13 cellular contexts compared by ENCODE assay signal in the genomic region with DNA sequence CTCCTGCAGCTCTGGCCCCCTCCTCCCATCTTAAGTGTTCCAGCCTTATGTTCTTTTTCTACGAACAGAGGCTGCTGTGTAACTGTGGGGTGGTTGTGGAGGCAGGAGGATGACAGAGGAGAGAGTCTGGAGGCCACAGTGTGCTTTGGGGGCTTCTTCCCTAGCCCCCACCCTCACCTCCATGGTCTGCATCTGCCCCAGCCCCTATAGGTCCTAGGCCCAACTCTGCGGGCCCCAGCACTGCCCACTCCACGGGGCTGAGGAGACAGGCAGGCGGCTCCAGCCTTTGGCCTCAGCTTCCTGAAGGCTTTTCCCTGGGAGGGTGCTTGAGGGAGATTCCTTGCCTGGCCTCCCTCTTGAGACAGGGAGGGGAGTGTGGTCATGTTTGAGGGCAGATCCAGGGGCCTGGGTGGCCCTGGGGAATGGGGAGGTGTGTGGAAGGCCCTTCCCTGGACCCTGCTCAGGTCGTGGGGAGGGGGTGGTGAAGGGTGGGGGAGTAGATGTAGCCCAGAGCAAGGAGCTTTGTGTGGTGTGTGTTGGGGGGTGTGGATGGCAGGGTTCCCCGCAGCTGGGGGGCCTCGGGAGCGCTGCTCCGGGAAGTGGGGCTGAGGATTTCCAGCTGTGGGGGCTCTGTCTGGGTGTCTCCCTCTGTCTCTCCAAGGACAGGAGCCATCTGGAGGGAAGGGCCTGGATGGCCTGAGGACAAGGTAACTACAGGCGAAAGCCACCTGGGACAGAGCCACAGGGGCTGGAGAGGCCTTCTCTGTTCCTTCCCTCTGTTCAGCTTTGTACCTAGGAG. TPM values are rescaled to one million over a fixed set of nuclear protein-coding genes. Genes with fewer than 3 reads are reported as not detected.
DNase-seq lines count a peak whose midpoint lies in the region; ATAC-seq, FAIRE-seq and TF ChIP-seq lines count a peak whose summit lies in the region.
"Had no signal": no experiment of that assay in that cellular context is flagged by ENCODE, and none has a peak within 500 bp of the region (broad histone marks: within the 10 kb centered on the region; RNA-seq: fewer than 3 reads in every experiment).

No MANE protein-coding gene starts in this region.

- CTCF ChIA-PET in HepG2 (lab: Yijun Ruan, JAX; ENCODE audit: low intra/inter-chr PET ratio, low total read pairs): no interaction called here

- BruUV-seq in HepG2 (replicated peaks; lab: Mats Ljungman, UMichigan): no TSS peak

- H3K36me3 Mint-ChIP-seq in stimulated activated memory B cell treated with anti-CD40 and anti-IgM and Interleukin-4, amounts not matched to agents 10 μg/mL and 1 μg/mL and 100 μg/mL, for 72 hours: peaks cover 32% of the 10 kb centered on the region
- H3K36me3 Mint-ChIP-seq in activated CD4-positive, alpha-beta T cell treated with anti-CD3 and anti-CD28 coated beads, Interleukin-2, amount 10 ng/mL, durations not matched to agents 24 days and 14 days (ENCODE audit: low read depth): peaks cover 21% of the 10 kb centered on the region

- intact Hi-C loops in HepG2 (cut with micrococcal nuclease; ENCODE audit: unreplicated experiment): loop anchor here (5.0 kb wide), 1 partner anchor 37 kb away; no protein-coding TSS in a partner anchor
- intact Hi-C loops in activated CD4-positive, alpha-beta T cell treated with anti-CD3 and anti-CD28 coated beads, Interleukin-2, amount 10 ng/mL, durations not matched to agents 24 days and 14 days (cut with micrococcal nuclease): loop anchor here (5.0 kb wide), 1 partner anchor 42 kb away; no protein-coding TSS in a partner anchor

- 93% methylated on average over 6 to 10 of the region's 10 CpGs for WGBS in GM23248 (ENCODE audit: low coverage in 1 of 2, low lambda C conversion rate in 2 of 2, missing lambda C conversion rate in 2 of 2), 2 experiments
- 68% methylated on average over 7 of the region's 10 CpGs for WGBS in HepG2 (ENCODE audit: low lambda C conversion rate)

- H3K9ac ChIP-seq in GM23248 (0 out of 2 replicates have a peak overlapping the region, but pooled peaks have one; percentile 43), HepG2 (ENCODE audit: insufficient read depth, low read depth, low read length) (peak overlapping the region; percentile 54; the same call in 1 of the 2 replicates)

- ATAC-seq in HepG2 (peak; percentile 6; the same call in 2 of the 3 replicates), GM21786 (IDR thresholded peaks at IDR 0.05; ENCODE audit: unreplicated experiment) (no peak), GM19395 (IDR thresholded peaks at IDR 0.05; ENCODE audit: unreplicated experiment) (no peak)
- ATAC-seq in stimulated activated memory B cell treated with anti-CD40 and anti-IgM and Interleukin-4, amounts not matched to agents 10 μg/mL and 1 μg/mL and 100 μg/mL, for 72 hours: no peak

- no peaks in the 10 kb centered on the region for H3K27me3 Mint-ChIP-seq in stimulated activated memory B cell treated with anti-CD40 and anti-IgM and Interleukin-4, amounts not matched to agents 10 μg/mL and 1 μg/mL and 100 μg/mL, for 72 hours
- H3K27me3 Mint-ChIP-seq in activated CD4-positive, alpha-beta T cell treated with anti-CD3 and anti-CD28 coated beads, Interleukin-2, amount 10 ng/mL, durations not matched to agents 24 days and 14 days: no peaks in the 10 kb centered on the region

- H3K9me3 ChIP-seq in GM23248 (ENCODE audit: low read depth) (no peaks in the 10 kb centered on the region), Peyer's patch (no peaks in the 10 kb centered on the region), HepG2 (ENCODE audit: low read length) (no peaks in the 10 kb centered on the region)
- H3K9me3 ChIP-seq: HAP-1 had no signal

- FAIRE-seq in HepG2 (lab: Jason Lieb, UNC): no peak

- no peaks in the 10 kb centered on the region for H3K9me2 ChIP-seq in GM23248 (ENCODE audit: insufficient read depth)

- DNase-seq in GM23248 (no peak), Peyer's patch (no peak), HepG2 (ENCODE audit: low spot score) (no peak), NCI-H1436 (lab: John Stamatoyannopoulos, UW) (no peak)
- no peak for DNase-seq in activated CD4-positive, alpha-beta T cell treated with anti-CD3 and anti-CD28 coated beads, Interleukin-2, amount 10 ng/mL, durations not matched to agents 24 days and 14 days
- DNase-seq: anterior cingulate cortex, hippocampal formation had no signal

- TF ChIP-seq CTCF in Peyer's patch (IDR thresholded peaks at IDR 0.05) (no peak), HepG2 (CRISPR knock-in tag; IDR thresholded peaks at IDR 0.05) (no peak)

- H3K27ac Mint-ChIP-seq in stimulated activated memory B cell treated with anti-CD40 and anti-IgM and Interleukin-4, amounts not matched to agents 10 μg/mL and 1 μg/mL and 100 μg/mL, for 72 hours: peak overlapping the region; percentile 70
- no peak overlapping the region for H3K27ac Mint-ChIP-seq in activated CD4-positive, alpha-beta T cell treated with anti-CD3 and anti-CD28 coated beads, Interleukin-2, amount 10 ng/mL, durations not matched to agents 24 days and 14 days
- H3K27ac Mint-ChIP-seq: CD4-positive, CD25-positive, alpha-beta regulatory T cell had no signal

- H3K4me3 ChIP-seq in GM23248 (no peak overlapping the region), Peyer's patch (peak overlapping the region in 3 of 4 donors; percentile 7 to 36 (median 20)), HepG2 (replicated peaks in 1 of 3; ENCODE audit: insufficient read depth in 1 of 3, low read depth in 2 of 3, low read length in 3 of 3) (peak overlapping the region in 2 of 3 experiments; percentile 56 to 71; a peak in 2 of 6 replicates)
- H3K4me3 ChIP-seq: HAP-1 had no signal

- H3K4me1 ChIP-seq in GM23248 (ENCODE audit: insufficient read depth): peaks cover 28% of the 10 kb centered on the region
- peaks cover 0 to 28% (median 19%) of the 10 kb centered on the region in 4 donors for H3K4me1 ChIP-seq in Peyer's patch
- H3K4me1 ChIP-seq in HepG2 (ENCODE audit: insufficient read depth, low read length): peaks cover 36% of the 10 kb centered on the region
- H3K4me1 ChIP-seq: HAP-1 had no signal

- peaks cover 7% of the 10 kb centered on the region; the same call in 1 of the 2 replicates for H4K20me1 ChIP-seq in GM23248 (ENCODE audit: insufficient read depth)
- no peaks in the 10 kb centered on the region for H4K20me1 ChIP-seq in HepG2 (ENCODE audit: insufficient read depth, low read length)

- H3K79me2 ChIP-seq in GM23248 (ENCODE audit: insufficient read depth): peaks cover 45% of the 10 kb centered on the region
- no peaks in the 10 kb centered on the region for H3K79me2 ChIP-seq in HepG2 (ENCODE audit: insufficient read depth, low read length)

- H3F3A ChIP-seq in GM23248 (ENCODE audit: insufficient read depth): peaks cover 18% of the 10 kb centered on the region

- no peak for TF ChIP-seq POLR2A in Peyer's patch (IDR thresholded peaks at IDR 0.05)
- TF ChIP-seq POLR2A in HepG2 (IDR thresholded peaks at IDR 0.05; ENCODE audit: insufficient read depth in 1 of 2, low read depth in 2 of 2, low read length in 2 of 2): no peak

- H3K9me3 Mint-ChIP-seq in stimulated activated memory B cell treated with anti-CD40 and anti-IgM and Interleukin-4, amounts not matched to agents 10 μg/mL and 1 μg/mL and 100 μg/mL, for 72 hours: no peaks in the 10 kb centered on the region
- H3K9me3 Mint-ChIP-seq in activated CD4-positive, alpha-beta T cell treated with anti-CD3 and anti-CD28 coated beads, Interleukin-2, amount 10 ng/mL, durations not matched to agents 24 days and 14 days: no peaks in the 10 kb centered on the region
- H3K9me3 Mint-ChIP-seq: CD4-positive, CD25-positive, alpha-beta regulatory T cell had no signal

- H3K4me2 ChIP-seq in GM23248 (ENCODE audit: unreplicated experiment) (no peak overlapping the region), HepG2 (ENCODE audit: low read depth, low read length) (peak overlapping the region; percentile 81)

- peaks cover 11% of the 10 kb centered on the region for H3K36me3 ChIP-seq in GM23248 (ENCODE audit: low read depth)
- peaks cover 0 to 31% (median 0%) of the 10 kb centered on the region in 3 donors for H3K36me3 ChIP-seq in Peyer's patch
- peaks cover 11 to 28% of the 10 kb centered on the region in 2 experiments; a peak in 4 of 5 replicates for H3K36me3 ChIP-seq in HepG2 (replicated peaks in 1 of 2; ENCODE audit: control insufficient read depth in 1 of 2, insufficient read depth in 2 of 2, low read length in 2 of 2)

- H3K4me1 Mint-ChIP-seq in stimulated activated memory B cell treated with anti-CD40 and anti-IgM and Interleukin-4, amounts not matched to agents 10 μg/mL and 1 μg/mL and 100 μg/mL, for 72 hours: peaks cover 45% of the 10 kb centered on the region
- peaks cover 7% of the 10 kb centered on the region for H3K4me1 Mint-ChIP-seq in activated CD4-positive, alpha-beta T cell treated with anti-CD3 and anti-CD28 coated beads, Interleukin-2, amount 10 ng/mL, durations not matched to agents 24 days and 14 days

- no peak overlapping the region for H3K4me3 Mint-ChIP-seq in stimulated activated memory B cell treated with anti-CD40 and anti-IgM and Interleukin-4, amounts not matched to agents 10 μg/mL and 1 μg/mL and 100 μg/mL, for 72 hours
- H3K4me3 Mint-ChIP-seq in activated CD4-positive, alpha-beta T cell treated with anti-CD3 and anti-CD28 coated beads, Interleukin-2, amount 10 ng/mL, durations not matched to agents 24 days and 14 days: no peak overlapping the region
- H3K4me3 Mint-ChIP-seq: CD4-positive, CD25-positive, alpha-beta regulatory T cell had no signal

- H2AFZ ChIP-seq in GM23248: no peak overlapping the region
- no peak overlapping the region for H2AFZ ChIP-seq in HepG2 (ENCODE audit: low read length)

- TF ChIP-seq EP300 in HepG2 (IDR thresholded peaks at IDR 0.05; ENCODE audit: low read depth in 2 of 2, low read length in 2 of 2): no peak
- no peak for TF ChIP-seq EP300 in HepG2 (CRISPR knock-in tag; IDR thresholded peaks at IDR 0.05; ENCODE audit: borderline replicate concordance)

- H3K27me3 ChIP-seq in GM23248 (replicated peaks; ENCODE audit: insufficient read depth): no peaks in the 10 kb centered on the region
- no peaks in the 10 kb centered on the region for H3K27me3 ChIP-seq in Peyer's patch
- H3K27me3 ChIP-seq in HepG2 (ENCODE audit: control insufficient read depth in 1 of 2, insufficient read depth in 2 of 2, low read length in 2 of 2): peaks cover 4 to 11% of the 10 kb centered on the region in 2 experiments; a peak in 3 of 5 replicates

- in situ Hi-C loops in GM23248 (cut with MboI): no loop called here
- in situ Hi-C loops in HepG2 (cut with HindIII; ENCODE audit: extremely low pct_ligation_motif_present, low pct_unique_long_range_greater_than_20kb): loop anchor here (5.0 kb wide), 1 partner anchor 53 kb away; no protein-coding TSS in a partner anchor

- TF ChIP-seq RAD21 in HepG2 (CRISPR knock-in tag; IDR thresholded peaks at IDR 0.05): no peak

- no peak overlapping the region for H3K27ac ChIP-seq in GM23248
- H3K27ac ChIP-seq in Peyer's patch: peak overlapping the region; percentile 53 to 80 (median 68)
- H3K27ac ChIP-seq in HepG2 (ENCODE audit: extremely low read length, insufficient read depth, low read length): peak overlapping the region; percentile 46
- H3K27ac ChIP-seq: RWPE1 had no signal

- POLR2A ChIA-PET in HepG2 (lab: Yijun Ruan, JAX): interaction anchor here (1.6 to 2.4 kb wide), 4 partner anchors 11 to 55 kb away, joined by 4 to 15 read pairs (median 10); a partner anchor contains a TSS

RNA-seq across cellular contexts. Expression of a gene that starts 1.1 kb away (rescaled TPM):
- total RNA-seq in GM23248 (2014; rRNA removed; shearing (Covaris generic)): not detected in 2 replicates
- not detected in 2 replicates for polyA plus RNA-seq in GM23248 (2016; fragmentation: Nextera tagmentation; extraction: Ambion mirVana)
- total RNA-seq in Peyer's patch: 1 to 10 TPM in 2 of 4 donors, not detected in 2; 1.4 to 6.6 TPM
- not detected in 2 replicates for total RNA-seq in HepG2 (2016; rRNA removed; fragmentation: Illumina TruSeq; extraction: Trizol)
- not detected in 2 replicates for total RNA-seq in HepG2 (2016; cell fraction: cytosol; rRNA removed; fragmentation: Illumina TruSeq; extraction: Trizol; ENCODE audit: low read depth)
- total RNA-seq in HepG2 (2016; cell fraction: insoluble cytoplasmic fraction; rRNA removed; fragmentation: Illumina TruSeq; extraction: Trizol): not detected in 2 replicates
- not detected in 2 replicates for total RNA-seq in HepG2 (2016; cell fraction: membrane; rRNA removed; fragmentation: Illumina TruSeq; extraction: Trizol)
- total RNA-seq in HepG2 (2016; cell fraction: nucleus; rRNA removed; fragmentation: Illumina TruSeq; extraction: Trizol): not detected in 2 replicates
- polyA plus RNA-seq in HepG2 (2011; rRNA removed): 0.07 TPM in 1 of 2 replicates, not detected in the other
- polyA plus RNA-seq in HepG2 (2011; cell fraction: cytosol; rRNA removed): not detected in 2 replicates
- polyA plus RNA-seq in HepG2 (2011; cell fraction: nucleus; rRNA removed): not detected in 2 replicates
- not detected in 2 replicates for polyA plus RNA-seq in HepG2 (2012)
- polyA plus RNA-seq in HepG2 (2016; cell fraction: cytosol; fragmentation: Illumina TruSeq; extraction: Trizol; ENCODE audit: low read depth): not detected in 2 replicates
- polyA plus RNA-seq in HepG2 (2016; cell fraction: insoluble cytoplasmic fraction; fragmentation: Illumina TruSeq; extraction: Trizol; ENCODE audit: low read depth): not detected in 2 replicates
- not detected in 2 replicates for polyA plus RNA-seq in HepG2 (2016; cell fraction: membrane; fragmentation: Illumina TruSeq; extraction: Trizol; ENCODE audit: low read depth)
- not detected in 2 replicates for polyA plus RNA-seq in HepG2 (2016; cell fraction: nucleus; fragmentation: Illumina TruSeq; extraction: Trizol; ENCODE audit: insufficient read depth, low read depth)
- not detected in 2 replicates for polyA minus RNA-seq in HepG2 (2011; rRNA and poly(A)+ RNA removed; ENCODE audit: low replicate concordance)
- not detected in 2 replicates for polyA minus RNA-seq in HepG2 (2011; cell fraction: cytosol; rRNA and poly(A)+ RNA removed)
- 0.39 TPM in 1 of 2 replicates, not detected in the other for polyA minus RNA-seq in HepG2 (2011; cell fraction: nucleus; rRNA and poly(A)+ RNA removed)
- total RNA-seq in activated CD4-positive, alpha-beta T cell treated with anti-CD3 and anti-CD28 coated beads, Interleukin-2, amount 10 ng/mL, durations not matched to agents 24 days and 14 days: 0.19 TPM in 1 of 2 replicates, not detected in the other
- polyA plus RNA-seq: CD4-positive, CD25-positive, alpha-beta regulatory T cell had no signal

RNA-seq across cellular contexts. Expression of a gene that starts 10.8 kb away (rescaled TPM):
- 113 and 139 TPM in 2 replicates for total RNA-seq in GM23248 (2014; rRNA removed; shearing (Covaris generic))
- 77.3 and 77.9 TPM in 2 replicates for polyA plus RNA-seq in GM23248 (2016; fragmentation: Nextera tagmentation; extraction: Ambion mirVana)
- 10 to 100 TPM; 31.5 to 39.6 (median 33.9) TPM for total RNA-seq in Peyer's patch
- 66.7 and 67.7 TPM in 2 replicates for total RNA-seq in HepG2 (2016; rRNA removed; fragmentation: Illumina TruSeq; extraction: Trizol)
- 24.9 and 31.4 TPM in 2 replicates for total RNA-seq in HepG2 (2016; cell fraction: cytosol; rRNA removed; fragmentation: Illumina TruSeq; extraction: Trizol; ENCODE audit: low read depth)
- 67.1 and 68.7 TPM in 2 replicates for total RNA-seq in HepG2 (2016; cell fraction: insoluble cytoplasmic fraction; rRNA removed; fragmentation: Illumina TruSeq; extraction: Trizol)
- total RNA-seq in HepG2 (2016; cell fraction: membrane; rRNA removed; fragmentation: Illumina TruSeq; extraction: Trizol): 38.8 and 52.9 TPM in 2 replicates
- total RNA-seq in HepG2 (2016; cell fraction: nucleus; rRNA removed; fragmentation: Illumina TruSeq; extraction: Trizol): 31.7 and 32.7 TPM in 2 replicates
- polyA plus RNA-seq in HepG2 (2011; rRNA removed): 58.2 and 60.2 TPM in 2 replicates
- 84.5 and 95.4 TPM in 2 replicates for polyA plus RNA-seq in HepG2 (2011; cell fraction: cytosol; rRNA removed)
- 55.3 and 57.9 TPM in 2 replicates for polyA plus RNA-seq in HepG2 (2011; cell fraction: nucleus; rRNA removed)
- polyA plus RNA-seq in HepG2 (2012): 27.2 and 33.1 TPM in 2 replicates
- 16.9 and 28.4 TPM in 2 replicates for polyA plus RNA-seq in HepG2 (2016; cell fraction: cytosol; fragmentation: Illumina TruSeq; extraction: Trizol; ENCODE audit: low read depth)
- polyA plus RNA-seq in HepG2 (2016; cell fraction: insoluble cytoplasmic fraction; fragmentation: Illumina TruSeq; extraction: Trizol; ENCODE audit: low read depth): 57.3 and 61.7 TPM in 2 replicates
- polyA plus RNA-seq in HepG2 (2016; cell fraction: membrane; fragmentation: Illumina TruSeq; extraction: Trizol; ENCODE audit: low read depth): 24.0 and 35.4 TPM in 2 replicates
- 51.5 and 54.0 TPM in 2 replicates for polyA plus RNA-seq in HepG2 (2016; cell fraction: nucleus; fragmentation: Illumina TruSeq; extraction: Trizol; ENCODE audit: insufficient read depth, low read depth)
- polyA minus RNA-seq in HepG2 (2011; rRNA and poly(A)+ RNA removed; ENCODE audit: low replicate concordance): 106 and 147 TPM in 2 replicates
- 15.6 and 16.2 TPM in 2 replicates for polyA minus RNA-seq in HepG2 (2011; cell fraction: cytosol; rRNA and poly(A)+ RNA removed)
- 12.8 and 16.7 TPM in 2 replicates for polyA minus RNA-seq in HepG2 (2011; cell fraction: nucleus; rRNA and poly(A)+ RNA removed)
- 51.2 and 61.4 TPM in 2 replicates for total RNA-seq in activated CD4-positive, alpha-beta T cell treated with anti-CD3 and anti-CD28 coated beads, Interleukin-2, amount 10 ng/mL, durations not matched to agents 24 days and 14 days

RNA-seq across cellular contexts. Expression of a gene that starts 29.4 kb away (rescaled TPM):
- total RNA-seq in GM23248 (2014; rRNA removed; shearing (Covaris generic)): 12.5 and 13.1 TPM in 2 replicates
- polyA plus RNA-seq in GM23248 (2016; fragmentation: Nextera tagmentation; extraction: Ambion mirVana) (10.2 and 11.1 TPM in 2 replicates), HepG2 (2011; rRNA removed) (15.2 and 16.5 TPM in 2 replicates)
- total RNA-seq in Peyer's patch (100 to 1,000 TPM in 1 of 4 donors, 10 to 100 TPM in 2, 1 to 10 TPM in 1; 3.9 to 265 (median 42.2) TPM), HepG2 (2016; rRNA removed; fragmentation: Illumina TruSeq; extraction: Trizol) (4.6 and 5.7 TPM in 2 replicates)
- 8.4 and 9.3 TPM in 2 replicates for total RNA-seq in HepG2 (2016; cell fraction: cytosol; rRNA removed; fragmentation: Illumina TruSeq; extraction: Trizol; ENCODE audit: low read depth)
- total RNA-seq in HepG2 (2016; cell fraction: insoluble cytoplasmic fraction; rRNA removed; fragmentation: Illumina TruSeq; extraction: Trizol): 3.8 and 7.6 TPM in 2 replicates
- total RNA-seq in HepG2 (2016; cell fraction: membrane; rRNA removed; fragmentation: Illumina TruSeq; extraction: Trizol): 5.8 and 6.3 TPM in 2 replicates
- total RNA-seq in HepG2 (2016; cell fraction: nucleus; rRNA removed; fragmentation: Illumina TruSeq; extraction: Trizol): 8.9 and 10.0 TPM in 2 replicates
- polyA plus RNA-seq in HepG2 (2011; cell fraction: cytosol; rRNA removed): 7.6 and 13.1 TPM in 2 replicates
- polyA plus RNA-seq in HepG2 (2011; cell fraction: nucleus; rRNA removed): 26.2 and 46.7 TPM in 2 replicates
- 6.4 and 16.5 TPM in 2 replicates for polyA plus RNA-seq in HepG2 (2012)
- polyA plus RNA-seq in HepG2 (2016; cell fraction: cytosol; fragmentation: Illumina TruSeq; extraction: Trizol; ENCODE audit: low read depth): 1.6 and 1.7 TPM in 2 replicates
- 5.3 and 8.6 TPM in 2 replicates for polyA plus RNA-seq in HepG2 (2016; cell fraction: insoluble cytoplasmic fraction; fragmentation: Illumina TruSeq; extraction: Trizol; ENCODE audit: low read depth)
- 3.4 and 3.9 TPM in 2 replicates for polyA plus RNA-seq in HepG2 (2016; cell fraction: membrane; fragmentation: Illumina TruSeq; extraction: Trizol; ENCODE audit: low read depth)
- 22.7 TPM in 2 replicates for polyA plus RNA-seq in HepG2 (2016; cell fraction: nucleus; fragmentation: Illumina TruSeq; extraction: Trizol; ENCODE audit: insufficient read depth, low read depth)
- 28.6 and 56.6 TPM in 2 replicates for polyA minus RNA-seq in HepG2 (2011; rRNA and poly(A)+ RNA removed; ENCODE audit: low replicate concordance)
- polyA minus RNA-seq in HepG2 (2011; cell fraction: cytosol; rRNA and poly(A)+ RNA removed): 10.8 and 14.1 TPM in 2 replicates
- polyA minus RNA-seq in HepG2 (2011; cell fraction: nucleus; rRNA and poly(A)+ RNA removed): 11.8 and 13.0 TPM in 2 replicates
- 55.0 and 57.7 TPM in 2 replicates for total RNA-seq in activated CD4-positive, alpha-beta T cell treated with anti-CD3 and anti-CD28 coated beads, Interleukin-2, amount 10 ng/mL, durations not matched to agents 24 days and 14 days
